ENCODE assay signal across 20 cellular contexts in genomic region chr2:171566099-171566498, GRCh38.
"Had no signal": no experiment of that assay in that cellular context is flagged by ENCODE, and none has a peak within 500 bp of the region (broad histone marks: within the 10 kb centered on the region; RNA-seq: fewer than 3 reads in every experiment).

No MANE protein-coding gene starts in this region.

- H3K9me3 ChIP-seq: SK-N-SH had no signal

- H3K9ac ChIP-seq: KMS-11, SK-N-SH had no signal

- H3K4me2 ChIP-seq: KMS-11, SK-N-SH had no signal

- DNase-seq: IMR-90, Kasumi-1, MM.1S, NCI-H1092 treated with DMSO at 0.1 percent for 48 hours, NCI-H1436, NCI-H187, NCI-H2029, NCI-H2081 treated with DMSO at 0.1 percent for 48 hours, NCI-H2171, NCI-H226, NCI-H446, NCI-H510A, NCI-H524 treated with DMSO at 0.1 percent for 48 hours, NCI-H69, NCI-H774, SHP77, SK-N-SH had no signal

- H3K27ac ChIP-seq: KMS-11, RWPE1 had no signal

- FAIRE-seq: RCC 7860 had no signal
